Comparison of ENCODE assay signal across 8 cellular contexts in the genomic region with DNA sequence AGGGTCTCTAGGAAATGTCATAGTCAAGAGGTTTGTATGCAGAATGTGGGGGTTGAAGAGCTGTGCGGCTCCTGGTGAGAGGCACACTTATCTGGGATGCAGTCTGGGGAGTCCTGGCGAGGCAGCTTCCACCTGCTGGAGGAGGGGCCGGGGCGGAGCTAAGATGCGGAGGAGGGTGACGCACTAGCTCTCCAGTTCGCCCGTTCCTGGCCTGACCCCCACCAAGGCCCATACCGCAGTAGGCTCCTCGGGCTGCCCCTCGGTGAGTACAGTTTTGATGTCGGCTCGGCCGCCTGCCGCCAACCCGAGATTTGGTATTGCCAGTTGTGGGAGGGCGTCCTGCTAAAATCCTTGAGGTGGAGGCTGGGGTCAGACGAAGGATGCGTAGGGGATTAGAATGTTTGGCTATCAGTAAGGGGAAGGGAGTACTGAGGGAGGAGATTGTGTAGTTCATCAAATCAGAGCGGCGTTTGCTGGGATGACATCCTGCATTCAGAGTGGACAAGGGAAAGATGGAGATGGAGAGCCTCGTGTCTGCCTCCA. TPM values are rescaled to one million over a fixed set of nuclear protein-coding genes. Genes with fewer than 3 reads are reported as not detected.
DNase-seq lines count a peak whose midpoint lies in the region; ATAC-seq, FAIRE-seq and TF ChIP-seq lines count a peak whose summit lies in the region.

A gene with protein sequence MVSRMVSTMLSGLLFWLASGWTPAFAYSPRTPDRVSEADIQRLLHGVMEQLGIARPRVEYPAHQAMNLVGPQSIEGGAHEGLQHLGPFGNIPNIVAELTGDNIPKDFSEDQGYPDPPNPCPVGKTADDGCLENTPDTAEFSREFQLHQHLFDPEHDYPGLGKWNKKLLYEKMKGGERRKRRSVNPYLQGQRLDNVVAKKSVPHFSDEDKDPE (plus strand): TSS at position 194 of the 543 bp plus-strand sequence. CDS start 1,883 bp downstream, outside the sequence.

- no peak for TF ChIP-seq POLR2A in gastroesophageal sphincter (IDR thresholded peaks at IDR 0.05)

- H3K4me1 ChIP-seq in gastroesophageal sphincter = peaks cover 0 to 7% (median 0%) of the 10 kb centered on the region in 3 donors

- H3K4me3 ChIP-seq in bronchial epithelial cell (ENCODE audit: low read depth, low read length) (peak within 1 kb of the TSS; percentile 33), gastroesophageal sphincter (peak within 1 kb of the TSS in 1 of 2 donors; percentile 25)

- no peak for FAIRE-seq in bronchial epithelial cell (lab: Jason Lieb, UNC)

- no peak for ATAC-seq in left lobe of liver
- ATAC-seq in gastroesophageal sphincter = no peak

- DNase-seq in AG08396 (ENCODE audit: low spot score) (peak; percentile 14), NCI-H1436 (lab: John Stamatoyannopoulos, UW) (peak; percentile 84), bronchial epithelial cell (ENCODE audit: low read depth) (peak; percentile 38), left lobe of liver (ENCODE audit: low spot score) (no peak), SKM-1 treated with dmso at 0.1 percent for 144 hours (lab: John Stamatoyannopoulos, UW; ENCODE audit: unreplicated experiment) (no peak), A172 (ENCODE audit: low spot score) (no peak)
- DNase-seq in stimulated activated CD4-positive, alpha-beta T cell treated with anti-CD3 and anti-CD28 coated beads, Interleukin-12 subunit alpha, Interleukin-12 subunit beta, amount 100 ng/mL, for 4 hours = no peak

- no peak for TF ChIP-seq EP300 in gastroesophageal sphincter (IDR thresholded peaks at IDR 0.05)

- H3K9me3 ChIP-seq in gastroesophageal sphincter = no peaks in the 10 kb centered on the region

- WGBS in gastroesophageal sphincter (ENCODE audit: low coverage in 1 of 2), 2 donors = 16 to 19% methylated on average over 8 to 12 of the region's 22 CpGs

- no peaks in the 10 kb centered on the region for H3K36me3 ChIP-seq in bronchial epithelial cell (ENCODE audit: control insufficient read depth, insufficient read depth, low read length)
- H3K36me3 ChIP-seq in gastroesophageal sphincter = no peaks in the 10 kb centered on the region

- H3K27me3 ChIP-seq in bronchial epithelial cell (ENCODE audit: control insufficient read depth, insufficient read depth, low read length) (no peaks in the 10 kb centered on the region), gastroesophageal sphincter (peaks cover 37% of the 10 kb centered on the region)

- TF ChIP-seq CTCF in bronchial epithelial cell (IDR thresholded peaks at IDR 0.05; ENCODE audit: insufficient read depth, low read length, severe bottlenecking) (no peak), gastroesophageal sphincter (IDR thresholded peaks at IDR 0.05) (no peak)

- no peak within 1 kb of the TSS for H3K27ac ChIP-seq in gastroesophageal sphincter

RNA-seq across cellular contexts. Expression of the gene that starts here (rescaled TPM):
- 3.7 and 11.8 TPM in 2 replicates for total RNA-seq in bronchial epithelial cell
- total RNA-seq in left lobe of liver = 16.5 TPM
- 1 to 10 TPM in 3 of 4 donors, under 1 TPM in 1; 0.87 to 6.3 (median 4.5) TPM for total RNA-seq in gastroesophageal sphincter
- total RNA-seq in A172 (2014; rRNA removed; shearing (Covaris generic)) = 0.76 and 3.9 TPM in 2 replicates

Comparison
In these comparisons a context has a peak if more than half of its experiments do, and no peak if none do; other contexts are left out.
1. DNase-seq: peak in AG08396 (single experiment), NCI-H1436 (single experiment) and bronchial epithelial cell (single experiment); none in left lobe of liver (single experiment), SKM-1 treated with dmso at 0.1 percent for 144 hours (single experiment), stimulated activated CD4-positive, alpha-beta T cell treated with anti-CD3 and anti-CD28 coated beads, Interleukin-12 subunit alpha, Interleukin-12 subunit beta, amount 100 ng/mL, for 4 hours (single experiment) and A172 (single experiment).